1 cellular context compared by ENCODE assay signal in the genomic region with DNA sequence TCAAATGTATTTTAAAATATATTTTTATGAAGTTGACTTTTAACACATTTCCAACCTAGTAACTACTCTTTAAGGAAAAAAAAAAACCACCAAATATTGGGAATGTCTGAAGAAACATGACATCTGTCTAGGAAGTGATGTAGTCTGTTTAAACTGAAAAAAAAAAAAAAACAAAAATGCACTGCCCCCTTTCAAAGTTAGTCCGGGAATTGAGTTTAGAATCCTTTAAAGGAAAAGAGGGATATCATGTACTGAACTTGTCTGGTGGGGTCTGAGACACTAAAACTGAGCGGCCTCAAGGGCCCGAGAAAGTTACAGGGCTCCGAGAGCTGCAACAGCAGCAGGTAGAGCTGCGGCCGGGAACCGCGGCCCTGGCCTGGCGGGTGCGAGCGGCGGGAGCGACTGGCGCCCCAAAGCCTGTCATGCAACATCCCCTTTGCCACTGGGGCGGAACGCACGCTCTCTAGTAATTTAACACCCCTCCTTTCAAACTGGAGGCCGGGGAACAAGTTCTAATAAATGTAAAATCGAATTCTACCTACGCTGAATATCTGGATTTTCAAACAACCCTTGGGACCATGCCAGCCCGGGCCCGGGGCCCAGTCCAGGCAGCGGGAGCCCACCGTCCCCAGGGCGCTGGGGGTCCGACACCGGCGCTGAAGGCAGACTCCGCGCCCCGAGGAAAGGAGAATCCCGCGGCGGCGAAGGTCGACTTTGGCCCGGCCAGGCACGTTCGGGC.
A peak's percentile ranks its signal among the peaks of the same experiment; 100 is the strongest.
TF ChIP-seq lines count a peak whose summit lies in the region.

No MANE protein-coding gene starts in this region.

TF ChIP-seq in K562, 482 proteins besides CTCF, POLR2A, EP300 and RAD21 (continues in another document):
- TF ChIP-seq PHF20 (IDR thresholded peaks at IDR 0.05; ENCODE audit: partially characterized antibody) (peak; percentile 13), COPS2 (conservative IDR thresholded peaks at IDR 0.05) (no peak), BRF1 (IDR thresholded peaks at IDR 0.05; ENCODE audit: borderline replicate concordance, extremely low read depth, insufficient read length) (no peak), KDM1A (IDR thresholded peaks at IDR 0.05) (no peak), MNT (conservative IDR thresholded peaks at IDR 0.05) (peak in 1 of 2 experiments; percentile 47; a peak in 1 of 4 replicates), GABPA (tag; conservative IDR thresholded peaks at IDR 0.05; ENCODE audit: low read depth) (0 out of 2 replicates have a peak, but pooled peaks have one; percentile 16), CBFA2T3 (IDR thresholded peaks at IDR 0.05) (no peak), SAP30 (IDR thresholded peaks at IDR 0.05; ENCODE audit: borderline replicate concordance, insufficient read depth, low read depth, low read length, poor library complexity, severe bottlenecking) (peak; percentile 13), ZNF384 (IDR thresholded peaks at IDR 0.05; ENCODE audit: low read depth, low read length) (peak; percentile 34; the same call in 1 of the 2 replicates), POU5F1 (IDR thresholded peaks at IDR 0.05; ENCODE audit: borderline replicate concordance, low read depth, low read length, partially characterized antibody) (no peak), HNRNPH1 (optimal IDR thresholded peaks at IDR 0.05; ENCODE audit: low read depth, low read length) (no peak), PTRF (tag; IDR thresholded peaks at IDR 0.05) (no peak), ZFP1 (CRISPR knock-in tag; IDR thresholded peaks at IDR 0.05) (no peak), FIP1L1 (IDR thresholded peaks at IDR 0.05; ENCODE audit: low read depth, low read length, poor library complexity, severe bottlenecking) (peak; percentile 18), CHD1 (IDR thresholded peaks at IDR 0.05; ENCODE audit: low read length) (peak; percentile 46), ZNF239 (CRISPR knock-in tag; IDR thresholded peaks at IDR 0.05) (no peak), NFIC (IDR thresholded peaks at IDR 0.05) (no peak), SRF (CRISPR knock-in tag; IDR thresholded peaks at IDR 0.05) (no peak), E2F6 (IDR thresholded peaks at IDR 0.05; ENCODE audit: borderline replicate concordance in 1 of 2, extremely low read depth in 1 of 2, insufficient read depth in 1 of 2, insufficient read length in 1 of 2, low read depth in 1 of 2, low read length in 1 of 2, poor library complexity in 1 of 2, severe bottlenecking in 1 of 2) (peak in 1 of 2 experiments; percentile 18), SRSF1 (IDR thresholded peaks at IDR 0.05; ENCODE audit: low read depth, low read length) (no peak), SIN3A (IDR thresholded peaks at IDR 0.05; ENCODE audit: borderline replicate concordance in 2 of 2, control insufficient read depth in 1 of 2, low read depth in 2 of 2, low read length in 2 of 2) (peak in 1 of 2 experiments; percentile 33; a peak in 2 of 4 replicates), IFI16 (CRISPR knock-in tag; IDR thresholded peaks at IDR 0.05) (no peak), ZNF165 (CRISPR knock-in tag; IDR thresholded peaks at IDR 0.05; ENCODE audit: borderline replicate concordance) (no peak), TFAP4 (CRISPR knock-in tag; IDR thresholded peaks at IDR 0.05; ENCODE audit: borderline replicate concordance) (peak; percentile 33; the same call in 1 of the 2 replicates), HNRNPUL1 (IDR thresholded peaks at IDR 0.05; ENCODE audit: low read length) (no peak), ZKSCAN3 (CRISPR knock-in tag; IDR thresholded peaks at IDR 0.05) (no peak), ZNF140 (CRISPR knock-in tag; IDR thresholded peaks at IDR 0.05) (no peak), EP400 (IDR thresholded peaks at IDR 0.05) (0 out of 2 replicates have a peak, but pooled peaks have one; percentile 15), ZFX (CRISPR knock-in tag; IDR thresholded peaks at IDR 0.05) (peak; percentile 57; the same call in 1 of the 2 replicates), KLF1 (tag; IDR thresholded peaks at IDR 0.05) (no peak), CSDE1 (IDR thresholded peaks at IDR 0.05) (no peak), AFF4 (CRISPR knock-in tag; IDR thresholded peaks at IDR 0.05) (0 out of 2 replicates have a peak, but pooled peaks have one; percentile 27), YY1 (IDR thresholded peaks at IDR 0.05; ENCODE audit: borderline replicate concordance in 1 of 3, control insufficient read depth in 1 of 3, extremely low read depth in 1 of 3, insufficient read depth in 3 of 3, insufficient read length in 1 of 3, insufficient replicate concordance in 2 of 3, low read depth in 1 of 3, low read length in 2 of 3) (peak in 1 of 3 experiments; percentile 51), TBP (optimal IDR thresholded peaks at IDR 0.05; ENCODE audit: low read depth, low read length) (no peak), RNF2 (IDR thresholded peaks at IDR 0.05) (no peak), IRF1 (CRISPR knock-in tag; IDR thresholded peaks at IDR 0.05; ENCODE audit: borderline replicate concordance) (no peak), ZBTB7A (IDR thresholded peaks at IDR 0.05; ENCODE audit: borderline replicate concordance, control insufficient read depth, low read depth, low read length) (peak; percentile 49; the same call in 1 of the 2 replicates), ZNF12 (CRISPR knock-in tag; IDR thresholded peaks at IDR 0.05) (0 out of 2 replicates have a peak, but pooled peaks have one; percentile 19), TAF15 (IDR thresholded peaks at IDR 0.05; ENCODE audit: low read depth, low read length) (no peak), SETDB1 (IDR thresholded peaks at IDR 0.05; ENCODE audit: low read length) (no peak), ETV5 (CRISPR knock-in tag; IDR thresholded peaks at IDR 0.05; ENCODE audit: low read depth) (no peak), MCM2 (IDR thresholded peaks at IDR 0.05; ENCODE audit: low read depth) (no peak), UBTF (IDR thresholded peaks at IDR 0.05; ENCODE audit: borderline replicate concordance in 1 of 2, low read depth in 2 of 2, low read length in 2 of 2) (peak; percentile 81 to 92; a peak in 3 of 4 replicates)
- TF ChIP-seq, protein P1, sequence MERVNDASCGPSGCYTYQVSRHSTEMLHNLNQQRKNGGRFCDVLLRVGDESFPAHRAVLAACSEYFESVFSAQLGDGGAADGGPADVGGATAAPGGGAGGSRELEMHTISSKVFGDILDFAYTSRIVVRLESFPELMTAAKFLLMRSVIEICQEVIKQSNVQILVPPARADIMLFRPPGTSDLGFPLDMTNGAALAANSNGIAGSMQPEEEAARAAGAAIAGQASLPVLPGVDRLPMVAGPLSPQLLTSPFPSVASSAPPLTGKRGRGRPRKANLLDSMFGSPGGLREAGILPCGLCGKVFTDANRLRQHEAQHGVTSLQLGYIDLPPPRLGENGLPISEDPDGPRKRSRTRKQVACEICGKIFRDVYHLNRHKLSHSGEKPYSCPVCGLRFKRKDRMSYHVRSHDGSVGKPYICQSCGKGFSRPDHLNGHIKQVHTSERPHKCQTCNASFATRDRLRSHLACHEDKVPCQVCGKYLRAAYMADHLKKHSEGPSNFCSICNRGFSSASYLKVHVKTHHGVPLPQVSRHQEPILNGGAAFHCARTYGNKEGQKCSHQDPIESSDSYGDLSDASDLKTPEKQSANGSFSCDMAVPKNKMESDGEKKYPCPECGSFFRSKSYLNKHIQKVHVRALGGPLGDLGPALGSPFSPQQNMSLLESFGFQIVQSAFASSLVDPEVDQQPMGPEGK (CRISPR knock-in tag; IDR thresholded peaks at IDR 0.05; ENCODE audit: borderline replicate concordance) = no peak
- TF ChIP-seq, protein P2, sequence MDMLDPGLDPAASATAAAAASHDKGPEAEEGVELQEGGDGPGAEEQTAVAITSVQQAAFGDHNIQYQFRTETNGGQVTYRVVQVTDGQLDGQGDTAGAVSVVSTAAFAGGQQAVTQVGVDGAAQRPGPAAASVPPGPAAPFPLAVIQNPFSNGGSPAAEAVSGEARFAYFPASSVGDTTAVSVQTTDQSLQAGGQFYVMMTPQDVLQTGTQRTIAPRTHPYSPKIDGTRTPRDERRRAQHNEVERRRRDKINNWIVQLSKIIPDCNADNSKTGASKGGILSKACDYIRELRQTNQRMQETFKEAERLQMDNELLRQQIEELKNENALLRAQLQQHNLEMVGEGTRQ (CRISPR knock-in tag; IDR thresholded peaks at IDR 0.05) = no peak
- TF ChIP-seq, protein P3, sequence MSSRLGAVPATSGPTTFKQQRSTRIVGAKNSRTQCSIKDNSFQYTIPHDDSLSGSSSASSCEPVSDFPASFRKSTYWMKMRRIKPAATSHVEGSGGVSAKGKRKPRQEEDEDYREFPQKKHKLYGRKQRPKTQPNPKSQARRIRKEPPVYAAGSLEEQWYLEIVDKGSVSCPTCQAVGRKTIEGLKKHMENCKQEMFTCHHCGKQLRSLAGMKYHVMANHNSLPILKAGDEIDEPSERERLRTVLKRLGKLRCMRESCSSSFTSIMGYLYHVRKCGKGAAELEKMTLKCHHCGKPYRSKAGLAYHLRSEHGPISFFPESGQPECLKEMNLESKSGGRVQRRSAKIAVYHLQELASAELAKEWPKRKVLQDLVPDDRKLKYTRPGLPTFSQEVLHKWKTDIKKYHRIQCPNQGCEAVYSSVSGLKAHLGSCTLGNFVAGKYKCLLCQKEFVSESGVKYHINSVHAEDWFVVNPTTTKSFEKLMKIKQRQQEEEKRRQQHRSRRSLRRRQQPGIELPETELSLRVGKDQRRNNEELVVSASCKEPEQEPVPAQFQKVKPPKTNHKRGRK (tag; IDR thresholded peaks at IDR 0.05) = no peak
